In genomic region chr3:50350213-50350526, GRCh38 we compare ENCODE assay signal across 9 cellular contexts. TPM values are rescaled to one million over a fixed set of nuclear protein-coding genes. Genes with fewer than 3 reads are reported as not detected.
DNase-seq lines count a peak whose midpoint lies in the region; ATAC-seq, FAIRE-seq and TF ChIP-seq lines count a peak whose summit lies in the region.
"Had no signal": no experiment of that assay in that cellular context is flagged by ENCODE, and none has a peak within 500 bp of the region (broad histone marks: within the 10 kb centered on the region; RNA-seq: fewer than 3 reads in every experiment).

No MANE protein-coding gene starts in this region.

- peak overlapping the region; percentile 92 for H3K27ac ChIP-seq in A673 (ENCODE audit: low read depth, low read length, poor library complexity, severe bottlenecking)
- H3K27ac ChIP-seq in HUES64 (ENCODE audit: low read depth, low read length) = no peak overlapping the region
- H3K27ac ChIP-seq in caudate nucleus (ENCODE audit: low read depth, low read length) = peak overlapping the region; percentile 99

- TF ChIP-seq CTCF in A673 (conservative IDR thresholded peaks at IDR 0.05; ENCODE audit: low read depth, low read length) = no peak

- CTCF ChIA-PET in A673 (lab: Charles Lee) = no interaction called here

- peak overlapping the region; percentile 14; the same call in 1 of the 2 replicates for H3K9ac ChIP-seq in HUES64 (ENCODE audit: low read depth, low read length)
- peak overlapping the region; percentile 77 for H3K9ac ChIP-seq in mucosa of stomach (ENCODE audit: low read length)

- no peaks in the 10 kb centered on the region for H3K9me3 ChIP-seq in A673 (ENCODE audit: low read depth, low read length, poor library complexity, severe bottlenecking)
- H3K9me3 ChIP-seq in HUES64 (ENCODE audit: insufficient read depth, low read depth, low read length) = no peaks in the 10 kb centered on the region
- no peaks in the 10 kb centered on the region for H3K9me3 ChIP-seq in mucosa of stomach (ENCODE audit: control insufficient read depth, low read length)

- ATAC-seq in HG02759 (IDR thresholded peaks at IDR 0.05; ENCODE audit: unreplicated experiment) = no peak

- TSS peak; percentile 31 for BruUV-seq in A673 (replicated peaks; lab: Mats Ljungman, UMichigan)

- H3K27me3 ChIP-seq in A673 (replicated peaks; ENCODE audit: insufficient read depth, low read depth, low read length, poor library complexity) = no peaks in the 10 kb centered on the region
- H3K27me3 ChIP-seq in HUES64 (ENCODE audit: insufficient read depth, low read length) = peaks cover 13% of the 10 kb centered on the region
- H3K27me3 ChIP-seq in mucosa of stomach (ENCODE audit: control insufficient read depth, insufficient read depth, low read length) = no peaks in the 10 kb centered on the region

- peaks cover 3% of the 10 kb centered on the region for H3K36me3 ChIP-seq in A673 (ENCODE audit: insufficient read depth, low read length, poor library complexity, severe bottlenecking)
- peaks cover 24% of the 10 kb centered on the region for H3K36me3 ChIP-seq in HUES64 (ENCODE audit: insufficient read depth, low read length)
- peaks cover 8% of the 10 kb centered on the region for H3K36me3 ChIP-seq in mucosa of stomach (ENCODE audit: control insufficient read depth, insufficient read depth, low read length)

- H3K4me3 ChIP-seq in A673 (ENCODE audit: low read depth, low read length, poor library complexity, severe bottlenecking) = peak overlapping the region; percentile 72
- peak overlapping the region; percentile 81 for H3K4me3 ChIP-seq in HUES64 (ENCODE audit: low read length)
- peak overlapping the region; percentile 91 for H3K4me3 ChIP-seq in mucosa of stomach (ENCODE audit: low read length)

- DNase-seq in A673 (ENCODE audit: low spot score) (no peak), caudate nucleus (lab: John Stamatoyannopoulos, UW) (peak in 1 of 61 donors; percentile 41), GM12892 (ENCODE audit: insufficient read length) (no peak), HK-2 (ENCODE audit: unreplicated experiment) (no peak)
- DNase-seq in activated CD8-positive, alpha-beta memory T cell treated with anti-CD3 and anti-CD28 coated beads for 24 hours = no peak

- TF ChIP-seq POLR2A in GM12892 (IDR thresholded peaks at IDR 0.05; ENCODE audit: low read depth, low read length) = no peak

- 42% methylated on average over 7 of the region's 7 CpGs for WGBS in HUES64

- intact Hi-C loops in A673 (cut with micrococcal nuclease; ENCODE audit: unreplicated experiment) = loop anchor here (5.0 kb wide), 1 partner anchor 192 kb away; no protein-coding TSS in a partner anchor

- POLR2A ChIA-PET in A673 (lab: Charles Lee; ENCODE audit: low non-redundant PET) = no interaction called here

- H3K4me1 ChIP-seq in A673 (ENCODE audit: insufficient read depth, low read length, poor library complexity, severe bottlenecking) = peaks cover 11% of the 10 kb centered on the region
- H3K4me1 ChIP-seq in HUES64 (ENCODE audit: insufficient read depth, low read length) = peaks cover 3% of the 10 kb centered on the region; the same call in 1 of the 2 replicates
- H3K4me1 ChIP-seq in mucosa of stomach (ENCODE audit: control insufficient read depth, insufficient read depth, low read length) = peaks cover 44% of the 10 kb centered on the region

- no peak for FAIRE-seq in GM12892 (lab: Jason Lieb, UNC)
- FAIRE-seq: islet of Langerhans had no signal

RNA-seq across cellular contexts. Expression of gene NPRL2, which starts 0.4 kb away (rescaled TPM):
- 15.2 and 16.0 TPM in 2 replicates for total RNA-seq in A673 (2021)
- 17.4 TPM for polyA plus RNA-seq in HUES64 (2013, experiment 1 of 2)
- 18.8 TPM for polyA plus RNA-seq in HUES64 (2013, experiment 2 of 2)
- 30.4 TPM for polyA plus RNA-seq in GM12892 (2012; ENCODE audit: missing spikeins)

RNA-seq across cellular contexts. Expression of gene CYB561D2, which starts 0.5 kb away (rescaled TPM):
- 7.9 and 8.2 TPM in 2 replicates for total RNA-seq in A673 (2021)
- 14.6 TPM for polyA plus RNA-seq in HUES64 (2013, experiment 1 of 2)
- polyA plus RNA-seq in HUES64 (2013, experiment 2 of 2) = 10.4 TPM
- polyA plus RNA-seq in GM12892 (2012; ENCODE audit: missing spikeins) = 11.5 TPM

RNA-seq across cellular contexts. Expression of gene ZMYND10, which starts 4.6 kb away (rescaled TPM):
- total RNA-seq in A673 (2021) = 0.67 and 1.0 TPM in 2 replicates
- polyA plus RNA-seq in HUES64 (2013, experiment 1 of 2) = 0.55 TPM
- polyA plus RNA-seq in HUES64 (2013, experiment 2 of 2) = 0.19 TPM
- polyA plus RNA-seq in GM12892 (2012; ENCODE audit: missing spikeins) = 0.76 TPM

RNA-seq across cellular contexts. Expression of gene TMEM115, which starts 9.2 kb away (rescaled TPM):
- total RNA-seq in A673 (2021) = 17.3 and 19.4 TPM in 2 replicates
- polyA plus RNA-seq in HUES64 (2013, experiment 1 of 2) = 22.1 TPM
- 23.3 TPM for polyA plus RNA-seq in HUES64 (2013, experiment 2 of 2)
- 4.3 TPM for polyA plus RNA-seq in GM12892 (2012; ENCODE audit: missing spikeins)

RNA-seq across cellular contexts. Expression of gene RASSF1, which starts 9.5 kb away (rescaled TPM):
- total RNA-seq in A673 (2021) = 10.2 and 14.4 TPM in 2 replicates
- polyA plus RNA-seq in HUES64 (2013, experiment 1 of 2) = 8.6 TPM
- polyA plus RNA-seq in HUES64 (2013, experiment 2 of 2) = 8.4 TPM
- polyA plus RNA-seq in GM12892 (2012; ENCODE audit: missing spikeins) = 30.1 TPM
